9 cellular contexts compared by ENCODE assay signal in the genomic region with DNA sequence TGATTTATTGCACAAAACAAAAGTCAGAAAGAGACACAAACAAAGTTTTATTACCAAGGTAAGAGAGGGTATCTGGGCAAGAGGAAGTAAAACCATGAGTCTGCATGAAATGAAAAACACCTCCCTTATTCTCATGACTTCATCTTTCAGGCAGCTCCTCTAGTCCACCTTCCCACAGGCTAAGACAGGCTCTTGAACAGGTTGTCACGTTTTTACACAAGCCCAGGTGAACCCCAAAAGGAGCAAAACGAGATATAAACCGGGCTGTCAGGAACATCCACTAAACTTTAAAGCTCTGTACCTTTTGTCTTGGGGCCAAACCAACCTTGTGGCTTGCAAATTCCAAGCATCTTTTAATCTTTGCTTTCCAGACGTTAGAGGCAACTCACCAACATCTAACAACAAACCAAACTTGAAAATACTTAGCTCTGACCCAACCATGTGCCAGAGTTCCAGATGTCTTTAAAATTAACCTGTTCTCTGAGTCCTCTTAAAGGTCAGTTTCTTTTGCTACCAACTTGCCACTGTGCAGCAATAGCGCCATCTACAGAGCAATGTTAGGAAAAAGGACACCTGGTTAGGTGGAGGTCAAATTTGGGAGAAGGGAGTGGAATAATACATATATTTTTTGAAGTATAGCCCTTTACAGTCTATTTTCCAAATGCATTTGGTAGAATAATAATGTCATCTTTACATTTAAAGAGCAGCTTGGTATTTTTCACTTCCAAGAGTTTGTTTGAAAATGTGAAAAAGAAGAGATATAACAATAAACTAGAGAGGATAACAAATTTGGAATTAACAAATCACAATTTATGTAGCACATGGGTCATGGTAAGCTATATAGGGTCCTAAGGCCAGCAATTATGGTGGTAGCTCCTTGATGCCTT.
DNase-seq lines count a peak whose midpoint lies in the region; ATAC-seq and TF ChIP-seq lines count a peak whose summit lies in the region.
"Had no signal": no experiment of that assay in that cellular context is flagged by ENCODE, and none has a peak within 500 bp of the region (broad histone marks: within the 10 kb centered on the region; RNA-seq: fewer than 3 reads in every experiment).

No MANE protein-coding gene starts in this region.

- no peak for DNase-seq in activated CD4-positive, CD25-positive, alpha-beta regulatory T cell (lab: John Stamatoyannopoulos, UW)
- DNase-seq in HT1080 (ENCODE audit: low read depth) (peak; percentile 48), T follicular helper cell (ENCODE audit: low read depth) (peak; percentile 13), colonic mucosa (peak; percentile 55), epidermal melanocyte (ENCODE audit: insufficient read length, low spot score) (no peak)
- DNase-seq: left cardiac atrium had no signal

- H4K20me1 ChIP-seq in neural cell (ENCODE audit: insufficient read depth): no peaks in the 10 kb centered on the region

- H3K27me3 ChIP-seq in colonic mucosa (no peaks in the 10 kb centered on the region), neural cell (ENCODE audit: insufficient read depth, low read depth, low read length) (no peaks in the 10 kb centered on the region)

- no peak overlapping the region for H2AFZ ChIP-seq in neural cell (ENCODE audit: low read depth, low read length)

- no peak overlapping the region for H3K4me2 ChIP-seq in neural cell (ENCODE audit: low read length)

- peak; percentile 64 for TF ChIP-seq CTCF in colonic mucosa (IDR thresholded peaks at IDR 0.05)
- no peak for TF ChIP-seq CTCF in neural cell (IDR thresholded peaks at IDR 0.05; ENCODE audit: poor library complexity, severe bottlenecking)

- no peak for TF ChIP-seq EP300 in neural cell (conservative IDR thresholded peaks at IDR 0.05; ENCODE audit: poor library complexity, severe bottlenecking)

- no peaks in the 10 kb centered on the region for H3K79me2 ChIP-seq in neural cell (replicated peaks; ENCODE audit: insufficient read depth, low read length)

- peak; percentile 44 to 52 for ATAC-seq in activated CD4-positive, CD25-positive, alpha-beta regulatory T cell treated with anti-CD3 and anti-CD28 coated beads, Interleukin-2, amount 50 U/mL, for 24 hours
- peak; percentile 95 for ATAC-seq in GM21723 (IDR thresholded peaks at IDR 0.05; ENCODE audit: unreplicated experiment)

- intact Hi-C loops in colonic mucosa (cut with DNase I): loop anchor here (2.0 to 5.0 kb wide), 2 partner anchors 31 to 115 kb away; no protein-coding TSS in a partner anchor

- H3K9ac ChIP-seq in colonic mucosa (ENCODE audit: low read depth in 2 of 2, low read length in 2 of 2): no peak overlapping the region
- no peak overlapping the region for H3K9ac ChIP-seq in neural cell (ENCODE audit: low read length)

- H3K27ac ChIP-seq in colonic mucosa (no peak overlapping the region), neural cell (ENCODE audit: low read length) (no peak overlapping the region)

- H3K4me1 ChIP-seq in colonic mucosa: no peaks in the 10 kb centered on the region

- no peaks in the 10 kb centered on the region for H3K36me3 ChIP-seq in colonic mucosa
- no peaks in the 10 kb centered on the region for H3K36me3 ChIP-seq in neural cell (ENCODE audit: insufficient read depth, low read length)

- TF ChIP-seq RAD21 in neural cell (conservative IDR thresholded peaks at IDR 0.05): peak; percentile 16

- no peaks in the 10 kb centered on the region for H3K9me3 ChIP-seq in colonic mucosa
- H3K9me3 ChIP-seq in neural cell (ENCODE audit: low read length): no peaks in the 10 kb centered on the region

- H3F3A ChIP-seq in neural cell (ENCODE audit: insufficient read depth, low read length, poor library complexity, severe bottlenecking): no peaks in the 10 kb centered on the region

- H3K4me3 ChIP-seq in colonic mucosa: no peak overlapping the region
- no peak overlapping the region for H3K4me3 ChIP-seq in neural cell (ENCODE audit: low read length)

- H3K9me2 ChIP-seq in neural cell (ENCODE audit: insufficient read depth, low read length): no peaks in the 10 kb centered on the region

TF ChIP-seq in neural cell, 6 proteins besides CTCF, POLR2A, EP300 and RAD21:
- TF ChIP-seq POLR2AphosphoS5 (IDR thresholded peaks at IDR 0.05) (no peak), TAF1 (IDR thresholded peaks at IDR 0.05; ENCODE audit: low read depth) (no peak), MXI1 (conservative IDR thresholded peaks at IDR 0.05; ENCODE audit: poor library complexity, severe bottlenecking) (no peak), SMC3 (conservative IDR thresholded peaks at IDR 0.05; ENCODE audit: poor library complexity) (no peak), EZH2 (IDR thresholded peaks at IDR 0.05; ENCODE audit: borderline replicate concordance, insufficient read depth, low read length, poor library complexity, severe bottlenecking) (no peak)
- TF ChIP-seq, protein P1, sequence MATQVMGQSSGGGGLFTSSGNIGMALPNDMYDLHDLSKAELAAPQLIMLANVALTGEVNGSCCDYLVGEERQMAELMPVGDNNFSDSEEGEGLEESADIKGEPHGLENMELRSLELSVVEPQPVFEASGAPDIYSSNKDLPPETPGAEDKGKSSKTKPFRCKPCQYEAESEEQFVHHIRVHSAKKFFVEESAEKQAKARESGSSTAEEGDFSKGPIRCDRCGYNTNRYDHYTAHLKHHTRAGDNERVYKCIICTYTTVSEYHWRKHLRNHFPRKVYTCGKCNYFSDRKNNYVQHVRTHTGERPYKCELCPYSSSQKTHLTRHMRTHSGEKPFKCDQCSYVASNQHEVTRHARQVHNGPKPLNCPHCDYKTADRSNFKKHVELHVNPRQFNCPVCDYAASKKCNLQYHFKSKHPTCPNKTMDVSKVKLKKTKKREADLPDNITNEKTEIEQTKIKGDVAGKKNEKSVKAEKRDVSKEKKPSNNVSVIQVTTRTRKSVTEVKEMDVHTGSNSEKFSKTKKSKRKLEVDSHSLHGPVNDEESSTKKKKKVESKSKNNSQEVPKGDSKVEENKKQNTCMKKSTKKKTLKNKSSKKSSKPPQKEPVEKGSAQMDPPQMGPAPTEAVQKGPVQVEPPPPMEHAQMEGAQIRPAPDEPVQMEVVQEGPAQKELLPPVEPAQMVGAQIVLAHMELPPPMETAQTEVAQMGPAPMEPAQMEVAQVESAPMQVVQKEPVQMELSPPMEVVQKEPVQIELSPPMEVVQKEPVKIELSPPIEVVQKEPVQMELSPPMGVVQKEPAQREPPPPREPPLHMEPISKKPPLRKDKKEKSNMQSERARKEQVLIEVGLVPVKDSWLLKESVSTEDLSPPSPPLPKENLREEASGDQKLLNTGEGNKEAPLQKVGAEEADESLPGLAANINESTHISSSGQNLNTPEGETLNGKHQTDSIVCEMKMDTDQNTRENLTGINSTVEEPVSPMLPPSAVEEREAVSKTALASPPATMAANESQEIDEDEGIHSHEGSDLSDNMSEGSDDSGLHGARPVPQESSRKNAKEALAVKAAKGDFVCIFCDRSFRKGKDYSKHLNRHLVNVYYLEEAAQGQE (IDR thresholded peaks at IDR 0.05; ENCODE audit: borderline replicate concordance): no peak

Comparison
In these comparisons a context has a peak if more than half of its experiments do, and no peak if none do; other contexts are left out.
1. DNase-seq: peak in HT1080 (single experiment), T follicular helper cell (single experiment) and colonic mucosa (single experiment); none in activated CD4-positive, CD25-positive, alpha-beta regulatory T cell (0 of 4) and epidermal melanocyte (single experiment).